ENCODE assay signal across 5 cellular contexts in the genomic region with DNA sequence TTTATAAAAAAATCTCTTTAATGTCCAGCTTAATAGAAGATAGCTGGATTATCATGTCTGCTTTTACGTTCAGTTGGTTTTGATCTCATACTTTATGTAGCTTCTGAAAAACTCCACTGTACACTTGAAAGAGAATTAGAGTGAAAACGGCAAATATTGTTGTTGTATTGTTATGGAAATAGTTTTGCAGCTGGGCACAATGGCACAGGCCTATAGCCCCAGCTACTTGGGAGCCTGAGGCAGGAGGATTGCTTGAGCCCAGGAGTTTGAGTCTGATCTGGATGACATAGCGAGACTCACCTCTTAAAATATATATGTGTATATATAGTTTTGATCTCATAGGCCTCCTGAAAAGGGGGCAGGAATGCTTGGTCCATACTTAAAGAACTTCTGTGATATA.
"Had no signal": no experiment of that assay in that cellular context is flagged by ENCODE, and none has a peak within 500 bp of the region (broad histone marks: within the 10 kb centered on the region; RNA-seq: fewer than 3 reads in every experiment).

No MANE protein-coding gene starts in this region.

- ATAC-seq: HepG2, K562 had no signal

- DNase-seq: IMR-90, KBM-7, KG1 had no signal

- H3K4me3 ChIP-seq: K562 had no signal
